Comparison of ENCODE assay signal across 8 cellular contexts in the genomic region with DNA sequence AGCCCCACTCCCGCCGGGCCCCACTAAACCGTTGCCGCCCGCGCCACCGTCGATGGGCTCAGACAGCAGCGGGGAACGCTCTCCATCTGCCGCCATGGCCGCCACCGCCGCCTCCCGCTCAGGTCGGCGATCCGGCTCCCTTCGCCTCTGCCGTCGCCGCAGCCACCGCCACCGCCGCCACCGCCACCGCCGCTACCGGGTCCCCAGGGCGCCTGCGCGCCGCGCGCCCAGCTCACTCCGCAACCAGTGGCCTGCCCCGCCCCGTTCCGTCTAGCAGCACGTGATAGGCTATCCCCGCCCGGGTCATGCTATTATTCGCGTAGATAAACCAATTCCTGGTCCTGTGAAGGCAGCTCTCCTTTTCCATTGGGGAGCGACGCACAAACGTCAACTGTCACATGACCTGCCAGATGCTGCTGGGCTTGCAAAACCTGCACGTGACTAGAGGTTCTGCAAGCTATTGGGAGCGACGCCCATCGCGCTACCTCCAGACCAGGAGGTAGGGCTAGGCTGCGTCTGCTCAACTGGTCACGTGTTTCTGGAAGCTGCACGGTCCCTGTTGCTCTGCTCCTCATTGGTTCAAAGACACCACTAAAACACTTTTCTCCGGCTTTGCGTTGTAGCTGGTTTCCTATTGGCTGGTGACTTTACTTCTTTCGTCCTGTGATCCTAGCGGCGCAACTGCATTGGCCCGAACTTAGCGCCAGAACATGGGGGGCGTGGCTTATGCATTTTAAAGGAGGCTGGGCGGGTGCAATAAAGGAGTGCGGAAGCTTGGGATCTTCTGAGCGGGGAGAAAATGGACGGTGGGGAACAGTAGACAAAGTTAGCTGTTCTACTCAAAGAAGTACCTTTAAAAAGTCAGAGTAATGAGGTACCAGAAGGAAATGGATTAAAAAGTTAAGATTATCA. TPM values are rescaled to one million over a fixed set of nuclear protein-coding genes. Genes with fewer than 3 reads are reported as not detected.
DNase-seq lines count a peak whose midpoint lies in the region; TF ChIP-seq lines count a peak whose summit lies in the region.

Gene PIP4P1, minus strand, starts transcription at position 205 of the 912 bp plus-strand sequence. Its CDS starts 109 bp downstream, at position 96.

- H3K27me3 ChIP-seq in HAP-1 (ENCODE audit: low read depth) (no peaks in the 10 kb centered on the region), MM.1S (replicated peaks; ENCODE audit: insufficient read depth, low read length) (no peaks in the 10 kb centered on the region)

- H3K36me3 Mint-ChIP-seq in nephron (ENCODE audit: low read depth) = peaks cover 22% of the 10 kb centered on the region
- peaks cover 28% of the 10 kb centered on the region for H3K36me3 Mint-ChIP-seq in stimulated activated naive CD8-positive, alpha-beta T cell treated with anti-CD3 and anti-CD28 coated beads, Interleukin-15, Interleukin-2, amounts not matched to agents 100 ng/mL and 50 ng/mL, for 24 hours (ENCODE audit: low read depth)

- H3K4me1 Mint-ChIP-seq in nephron = peaks cover 18% of the 10 kb centered on the region
- H3K4me1 Mint-ChIP-seq in stimulated activated naive CD8-positive, alpha-beta T cell treated with anti-CD3 and anti-CD28 coated beads, Interleukin-15, Interleukin-2, amounts not matched to agents 100 ng/mL and 50 ng/mL, for 24 hours (ENCODE audit: low read depth) = peaks cover 43% of the 10 kb centered on the region

- no peaks in the 10 kb centered on the region for H3K9me2 ChIP-seq in MM.1S (replicated peaks; ENCODE audit: insufficient read depth, low read length)

- H3K4me1 ChIP-seq in ES-I3 (ENCODE audit: insufficient read depth, low read length) (peaks cover 10% of the 10 kb centered on the region), HAP-1 (peaks cover 13% of the 10 kb centered on the region; the same call in 1 of the 2 replicates), MM.1S (ENCODE audit: low read length) (0 out of 2 replicates have a peak, but pooled peaks cover 4% of the 10 kb centered on the region)

- peaks cover 19% of the 10 kb centered on the region for H3K36me3 ChIP-seq in ES-I3 (ENCODE audit: insufficient read depth, low read length)
- peaks cover 30% of the 10 kb centered on the region for H3K36me3 ChIP-seq in HAP-1 (replicated peaks)
- no peaks in the 10 kb centered on the region for H3K36me3 ChIP-seq in MM.1S (replicated peaks; ENCODE audit: insufficient read depth, low read length)

- H3K27me3 Mint-ChIP-seq in nephron (ENCODE audit: low read depth) = peaks cover 4% of the 10 kb centered on the region
- no peaks in the 10 kb centered on the region for H3K27me3 Mint-ChIP-seq in stimulated activated naive CD8-positive, alpha-beta T cell treated with anti-CD3 and anti-CD28 coated beads, Interleukin-15, Interleukin-2, amounts not matched to agents 100 ng/mL and 50 ng/mL, for 24 hours

- peak within 1 kb of the TSS; percentile 59 for H3K4me2 ChIP-seq in MM.1S (ENCODE audit: low read depth, low read length)

- peak within 1 kb of the TSS; percentile 85 to 94 (median 93) for H3K4me3 Mint-ChIP-seq in nephron
- peak within 1 kb of the TSS; percentile 94 for H3K4me3 Mint-ChIP-seq in stimulated activated naive CD8-positive, alpha-beta T cell treated with anti-CD3 and anti-CD28 coated beads, Interleukin-15, Interleukin-2, amounts not matched to agents 100 ng/mL and 50 ng/mL, for 24 hours

- no peaks in the 10 kb centered on the region for H3K9me3 ChIP-seq in ES-I3 (ENCODE audit: control insufficient read depth, insufficient read depth, low read length)
- H3K9me3 ChIP-seq in HAP-1 = no peaks in the 10 kb centered on the region
- H3K9me3 ChIP-seq in MM.1S (replicated peaks; ENCODE audit: insufficient read depth, low read length) = no peaks in the 10 kb centered on the region

- in situ Hi-C loops in HAP-1 (cut with MboI; ENCODE audit: low sequenced_read_pairs) = loop anchor here (5.0 kb wide), 1 partner anchor 124 kb away; no protein-coding TSS in a partner anchor

- no peaks in the 10 kb centered on the region for H3K9me3 Mint-ChIP-seq in nephron
- H3K9me3 Mint-ChIP-seq in stimulated activated naive CD8-positive, alpha-beta T cell treated with anti-CD3 and anti-CD28 coated beads, Interleukin-15, Interleukin-2, amounts not matched to agents 100 ng/mL and 50 ng/mL, for 24 hours = no peaks in the 10 kb centered on the region

- H3K9ac ChIP-seq in ES-I3 (ENCODE audit: low read depth, low read length) (peak within 1 kb of the TSS; percentile 61), MM.1S (ENCODE audit: low read length) (peak within 1 kb of the TSS; percentile 93)

- peak within 1 kb of the TSS; percentile 69 for H3K4me3 ChIP-seq in HAP-1
- H3K4me3 ChIP-seq in MM.1S (ENCODE audit: low read length) = peak within 1 kb of the TSS; percentile 64
- peak within 1 kb of the TSS; percentile 99 for H3K4me3 ChIP-seq in fibroblast of the aortic adventitia (ENCODE audit: low read depth, low read length)

- DNase-seq in HAP-1 (ENCODE audit: low spot score in 2 of 2) (peak; percentile 99 to 100), MM.1S (peak; percentile 98), SIG-M5 (lab: John Stamatoyannopoulos, UW) (peak; percentile 100), activated gamma-delta T cell (lab: John Stamatoyannopoulos, UW) (peak; percentile 93), fibroblast of the aortic adventitia (ENCODE audit: low read depth) (peak; percentile 100)

- TF ChIP-seq CTCF in MM.1S (IDR thresholded peaks at IDR 0.05; ENCODE audit: low read length) (no peak), fibroblast of the aortic adventitia (IDR thresholded peaks at IDR 0.05; ENCODE audit: insufficient read depth, low read length) (no peak), nephron (IDR thresholded peaks at IDR 0.05; ENCODE audit: unreplicated experiment in 3 of 3) (no peak)

- peaks cover 3% of the 10 kb centered on the region; the same call in 1 of the 2 replicates for H4K20me1 ChIP-seq in MM.1S (ENCODE audit: insufficient read depth, low read length)

- H3K27ac Mint-ChIP-seq in nephron = peak within 1 kb of the TSS; percentile 73 to 93 (median 88)
- peak within 1 kb of the TSS; percentile 93 for H3K27ac Mint-ChIP-seq in stimulated activated naive CD8-positive, alpha-beta T cell treated with anti-CD3 and anti-CD28 coated beads, Interleukin-15, Interleukin-2, amounts not matched to agents 100 ng/mL and 50 ng/mL, for 24 hours

- peaks cover 16% of the 10 kb centered on the region for H3K79me2 ChIP-seq in MM.1S (ENCODE audit: low read length)

- H3K27ac ChIP-seq in MM.1S (ENCODE audit: low read length) = peak within 1 kb of the TSS; percentile 93

- H2AFZ ChIP-seq in MM.1S (ENCODE audit: low read length) = 0 out of 2 replicates have a peak within 1 kb of the TSS, but pooled peaks have one; percentile 34

- peaks cover 18% of the 10 kb centered on the region; the same call in 1 of the 2 replicates for H3F3A ChIP-seq in MM.1S (ENCODE audit: insufficient read depth, low read length)

RNA-seq across cellular contexts. Expression of gene PIP4P1, which starts in this region (rescaled TPM):
- 23.7 and 25.3 TPM in 2 replicates for total RNA-seq in fibroblast of the aortic adventitia (ENCODE audit: low replicate concordance)

Comparison
In these comparisons a context has a peak if more than half of its experiments do, and no peak if none do; other contexts are left out.
1. Peak in every context shown above with its lines: DNase-seq, H3K4me3 ChIP-seq and H3K27ac ChIP-seq.